ENCODE assay signal across 1 cellular context in the genomic region with DNA sequence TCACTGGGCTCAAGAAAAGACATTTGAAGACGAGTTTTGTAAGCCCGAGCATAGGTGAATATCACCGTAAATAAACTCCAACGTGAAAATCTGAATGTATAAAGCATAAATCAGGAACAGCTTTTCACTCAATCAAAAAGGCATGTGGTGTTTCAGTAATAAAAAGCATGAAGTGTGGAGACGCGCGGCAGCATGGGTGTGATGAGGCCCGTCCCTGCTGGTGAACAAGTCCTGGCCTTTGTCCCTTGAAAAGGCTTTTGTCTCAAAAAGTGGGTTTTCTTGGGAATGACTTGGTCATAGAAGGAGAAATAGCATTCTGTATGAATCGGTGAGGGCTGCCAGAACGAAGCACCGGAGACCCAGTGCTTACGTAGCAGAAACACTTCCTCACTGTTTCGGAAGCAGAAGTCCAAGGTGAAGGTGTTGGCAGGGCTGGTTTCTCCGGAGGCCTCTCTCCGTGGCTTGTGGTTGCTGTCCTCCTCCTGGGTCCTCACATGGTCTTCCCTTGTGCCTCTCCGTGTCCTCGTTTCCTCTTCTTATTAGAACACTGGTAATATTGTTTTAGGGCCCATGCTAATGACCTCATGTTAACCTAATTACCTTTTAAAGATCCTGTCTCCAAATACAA.
TF ChIP-seq lines count a peak whose summit lies in the region.

No MANE protein-coding gene starts in this region.

TF ChIP-seq in endothelial cell of umbilical vein, 7 proteins besides CTCF, POLR2A, EP300 and RAD21:
- TF ChIP-seq FOS (IDR thresholded peaks at IDR 0.05; ENCODE audit: borderline replicate concordance, insufficient read depth, low read length) (no peak), EZH2 (IDR thresholded peaks at IDR 0.05; ENCODE audit: borderline replicate concordance, low read depth, low read length, severe bottlenecking) (no peak), POLR2AphosphoS5 (IDR thresholded peaks at IDR 0.05; ENCODE audit: insufficient read depth, low read depth, low read length) (no peak), MYC (IDR thresholded peaks at IDR 0.05; ENCODE audit: low read depth, low read length) (no peak), JUN (IDR thresholded peaks at IDR 0.05; ENCODE audit: borderline replicate concordance, insufficient read depth, insufficient read length, low read depth) (no peak), MAX (IDR thresholded peaks at IDR 0.05; ENCODE audit: insufficient read depth, insufficient read length) (no peak), GATA2 (IDR thresholded peaks at IDR 0.05; ENCODE audit: insufficient read depth, insufficient read length, low read depth, low read length) (no peak)
